ENCODE assay signal across 2 cellular contexts in genomic region chr1:230700132-230700531, GRCh38.
TF ChIP-seq lines count a peak whose summit lies in the region.

No MANE protein-coding gene starts in this region.

TF ChIP-seq in HepG2, 621 proteins besides CTCF, POLR2A, EP300 and RAD21:
- TF ChIP-seq ZNF33A (CRISPR knock-in tag; IDR thresholded peaks at IDR 0.05; ENCODE audit: borderline replicate concordance) (no peak), TCF12 (IDR thresholded peaks at IDR 0.05) (no peak), TCF12 (CRISPR knock-in tag; IDR thresholded peaks at IDR 0.05) (no peak), ZNF576 (CRISPR knock-in tag; IDR thresholded peaks at IDR 0.05) (no peak), HNRNPK (IDR thresholded peaks at IDR 0.05; ENCODE audit: low read depth, low read length, poor library complexity, severe bottlenecking) (peak; percentile 10), SSRP1 (CRISPR knock-in tag; IDR thresholded peaks at IDR 0.05) (peak; percentile 66; the same call in 1 of the 2 replicates), RFXANK (CRISPR knock-in tag; IDR thresholded peaks at IDR 0.05) (no peak), RFXAP (CRISPR knock-in tag; IDR thresholded peaks at IDR 0.05; ENCODE audit: borderline replicate concordance) (no peak), ZNF275 (CRISPR knock-in tag; IDR thresholded peaks at IDR 0.05; ENCODE audit: borderline replicate concordance) (no peak), POLR2AphosphoS5 (IDR thresholded peaks at IDR 0.05; ENCODE audit: low read depth, low read length) (peak; percentile 55), REPIN1 (CRISPR knock-in tag; IDR thresholded peaks at IDR 0.05; ENCODE audit: borderline replicate concordance, low read depth) (0 out of 2 replicates have a peak, but pooled peaks have one; percentile 49), STAT5B (CRISPR knock-in tag; IDR thresholded peaks at IDR 0.05) (no peak), E2F2 (CRISPR knock-in tag; IDR thresholded peaks at IDR 0.05; ENCODE audit: borderline replicate concordance) (no peak), SP1 (IDR thresholded peaks at IDR 0.05) (no peak), SP1 (CRISPR knock-in tag; IDR thresholded peaks at IDR 0.05) (no peak), ZNF318 (CRISPR knock-in tag; IDR thresholded peaks at IDR 0.05) (no peak)

TF ChIP-seq in liver, 16 proteins besides CTCF, POLR2A, EP300 and RAD21:
- no peak for TF ChIP-seq EGR1 (IDR thresholded peaks at IDR 0.05; ENCODE audit: low read depth in 2 of 2)
- peak; percentile 40 for TF ChIP-seq NR2F2 (IDR thresholded peaks at IDR 0.05)
